In the genomic region with DNA sequence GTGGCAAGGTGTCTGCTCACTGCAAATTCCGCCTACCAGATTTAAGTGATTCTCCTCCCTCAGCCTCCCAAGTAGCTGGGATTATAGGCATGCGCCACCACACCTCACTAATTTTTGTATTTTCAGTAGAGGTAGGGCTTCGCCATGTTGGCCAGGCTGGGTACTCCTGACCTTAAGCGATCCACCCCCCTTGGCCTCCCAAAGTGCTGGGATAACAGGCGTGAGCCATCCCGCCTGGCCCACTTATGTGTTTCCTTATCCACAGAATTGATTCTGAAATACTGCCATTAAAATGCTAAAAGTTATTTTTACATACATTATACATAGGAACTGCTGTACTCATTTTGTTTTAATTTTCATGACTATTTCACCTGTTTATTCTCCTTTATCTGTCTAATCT, we compare ENCODE assay signal across 19 cellular contexts.
DNase-seq lines count a peak whose midpoint lies in the region; FAIRE-seq and TF ChIP-seq lines count a peak whose summit lies in the region.
"Had no signal": no experiment of that assay in that cellular context is flagged by ENCODE, and none has a peak within 500 bp of the region (broad histone marks: within the 10 kb centered on the region; RNA-seq: fewer than 3 reads in every experiment).

No MANE protein-coding gene starts in this region.

- FAIRE-seq in D721Med (lab: Jason Lieb, UNC) = peak; percentile 73
- FAIRE-seq: A549, GM12891, GM19239 had no signal

- no peak for TF ChIP-seq CTCF in D721Med (IDR thresholded peaks at IDR 0.05; ENCODE audit: insufficient read depth, missing control alignments)
- no peak for TF ChIP-seq CTCF in GM10266 (IDR thresholded peaks at IDR 0.05; ENCODE audit: control insufficient read depth, insufficient read depth, low read depth, missing control alignments)

- DNase-seq in DMS53 (lab: John Stamatoyannopoulos, UW) (peak; percentile 26), DMS53 treated with DMSO at 0.1 percent for 48 hours (lab: John Stamatoyannopoulos, UW; ENCODE audit: unreplicated experiment) (no peak), NCI-H748 (lab: John Stamatoyannopoulos, UW; ENCODE audit: unreplicated experiment) (peak; percentile 45), NCI-H748 treated with DMSO at 0.1 percent for 48 hours (lab: John Stamatoyannopoulos, UW) (no peak), D721Med (ENCODE audit: insufficient read length, low spot score) (no peak), GM10266 (ENCODE audit: extremely low spot score) (no peak)
- DNase-seq: AML-193; Caco-2; Calu3; CD4-positive, alpha-beta T cell; CD8-positive, alpha-beta T cell; DMS 273 treated with DMSO at 0.1 percent for 48 hours; DMS79; DND-41; EL; GDM1 had no signal

Comparison
In these comparisons a context has a peak if more than half of its experiments do, and no peak if none do; other contexts are left out.
1. DNase-seq: peak in DMS53 (single experiment) and NCI-H748 (single experiment); none in DMS53 treated with DMSO at 0.1 percent for 48 hours (single experiment), NCI-H748 treated with DMSO at 0.1 percent for 48 hours (single experiment), D721Med (single experiment) and GM10266 (single experiment).